12 cellular contexts compared by ENCODE assay signal in the genomic region with DNA sequence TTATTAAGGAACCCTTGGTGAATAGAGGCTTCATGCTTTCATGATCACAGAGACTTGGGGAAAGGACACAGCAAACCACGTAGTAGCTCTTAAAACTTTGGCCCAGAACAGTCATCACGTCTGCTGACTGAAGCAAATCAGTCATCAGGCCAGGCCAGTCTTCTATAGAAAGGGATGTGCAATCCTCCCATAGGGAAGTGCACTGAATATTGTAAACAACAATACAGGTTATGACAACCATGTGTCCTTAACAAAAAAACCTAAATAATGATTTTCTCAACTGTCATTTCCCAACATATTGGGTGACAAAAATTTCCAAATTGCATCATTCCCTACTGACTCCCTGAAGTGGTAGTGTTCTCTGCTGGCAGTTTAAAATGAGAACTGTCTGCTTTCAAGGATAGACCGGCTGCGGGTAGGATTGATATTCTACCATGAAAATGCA.
A peak's percentile ranks its signal among the peaks of the same experiment; 100 is the strongest.
DNase-seq lines count a peak whose midpoint lies in the region; ATAC-seq and TF ChIP-seq lines count a peak whose summit lies in the region.
"Had no signal": no experiment of that assay in that cellular context is flagged by ENCODE, and none has a peak within 500 bp of the region (broad histone marks: within the 10 kb centered on the region; RNA-seq: fewer than 3 reads in every experiment).

No MANE protein-coding gene starts in this region.

- no peaks in the 10 kb centered on the region for H3K36me3 ChIP-seq in lower lobe of right lung
- H3K36me3 ChIP-seq in BE2C = no peaks in the 10 kb centered on the region
- H3K36me3 ChIP-seq: esophagus muscularis mucosa had no signal

- H3K4me3 Mint-ChIP-seq in CD14-positive monocyte = no peak overlapping the region

- H3K4me3 ChIP-seq in lower lobe of right lung = no peak overlapping the region
- no peak overlapping the region for H3K4me3 ChIP-seq in BE2C (ENCODE audit: low read depth, low read length)
- H3K4me3 ChIP-seq: esophagus muscularis mucosa had no signal

- H3K4me1 Mint-ChIP-seq in CD14-positive monocyte = peaks cover 45% of the 10 kb centered on the region

- H3K27ac Mint-ChIP-seq in CD14-positive monocyte = peak overlapping the region; percentile 81 to 98 (median 95)

- H3K9me3 Mint-ChIP-seq in CD14-positive monocyte = no peaks in the 10 kb centered on the region

- peaks cover 57% of the 10 kb centered on the region for H3K4me1 ChIP-seq in lower lobe of right lung
- H3K4me1 ChIP-seq in BE2C = no peaks in the 10 kb centered on the region

- intact Hi-C loops in CD14-positive monocyte (cut with micrococcal nuclease) (loop anchor here (2.0 to 10.0 kb wide), 6 partner anchors 48 to 628 kb away; a partner anchor contains a TSS), lower lobe of right lung (cut with DNase I) (no loop called here)

- TF ChIP-seq CTCF in CD14-positive monocyte (IDR thresholded peaks at IDR 0.05) = no peak
- no peak for TF ChIP-seq CTCF in lower lobe of right lung (IDR thresholded peaks at IDR 0.05)
- no peak for TF ChIP-seq CTCF in BE2C (IDR thresholded peaks at IDR 0.05; ENCODE audit: low read depth, low read length)

- H3K27ac ChIP-seq in lower lobe of right lung = peak overlapping the region; percentile 64

- H3K27me3 Mint-ChIP-seq in CD14-positive monocyte (ENCODE audit: low read depth in 3 of 3) = no peaks in the 10 kb centered on the region

- DNase-seq in CD14-positive monocyte (ENCODE audit: low spot score) (peak; percentile 79), OCI-M1 (lab: John Stamatoyannopoulos, UW) (peak; percentile 42), lower lobe of right lung (no peak), NCI-H2107 (lab: John Stamatoyannopoulos, UW) (no peak), BE2C (no peak), NCI-H226 (no peak)
- DNase-seq in stimulated activated naive CD8-positive, alpha-beta T cell treated with anti-CD3 and anti-CD28 coated beads, Interleukin-15, Interleukin-2, amounts not matched to agents 100 U/mL and 50 U/mL, for 24 hours = no peak
- DNase-seq: activated effector memory CD4-positive, alpha-beta T cell treated with Interleukin-2 at 50 U/mL for 16 hours; C1 segment of cervical spinal cord; SK-N-SH had no signal

- H3K9me3 ChIP-seq in lower lobe of right lung (no peaks in the 10 kb centered on the region), BE2C (no peaks in the 10 kb centered on the region)
- H3K9me3 ChIP-seq: esophagus muscularis mucosa, SK-N-SH had no signal

- H3K36me3 Mint-ChIP-seq in CD14-positive monocyte = no peaks in the 10 kb centered on the region

- ATAC-seq in HG02759 (IDR thresholded peaks at IDR 0.05; ENCODE audit: unreplicated experiment) (peak; percentile 43), lower lobe of right lung (peak; percentile 61 to 87)
- ATAC-seq in stimulated activated naive CD8-positive, alpha-beta T cell treated with anti-CD3 and anti-CD28 coated beads, Interleukin-15, Interleukin-2, amounts not matched to agents 100 U/mL and 50 U/mL, for 24 hours = no peak

- H3K27me3 ChIP-seq in lower lobe of right lung (ENCODE audit: low read depth) = no peaks in the 10 kb centered on the region
- no peaks in the 10 kb centered on the region for H3K27me3 ChIP-seq in BE2C
- H3K27me3 ChIP-seq: esophagus muscularis mucosa had no signal

Comparison
In these comparisons a context has a peak if more than half of its experiments do, and no peak if none do; other contexts are left out.
1. DNase-seq: peak in CD14-positive monocyte (single experiment) and OCI-M1 (single experiment); none in lower lobe of right lung (single experiment), NCI-H2107 (single experiment), stimulated activated naive CD8-positive, alpha-beta T cell treated with anti-CD3 and anti-CD28 coated beads, Interleukin-15, Interleukin-2, amounts not matched to agents 100 U/mL and 50 U/mL, for 24 hours (single experiment), BE2C (single experiment) and NCI-H226 (single experiment).